11 cellular contexts compared by ENCODE assay signal in the genomic region with DNA sequence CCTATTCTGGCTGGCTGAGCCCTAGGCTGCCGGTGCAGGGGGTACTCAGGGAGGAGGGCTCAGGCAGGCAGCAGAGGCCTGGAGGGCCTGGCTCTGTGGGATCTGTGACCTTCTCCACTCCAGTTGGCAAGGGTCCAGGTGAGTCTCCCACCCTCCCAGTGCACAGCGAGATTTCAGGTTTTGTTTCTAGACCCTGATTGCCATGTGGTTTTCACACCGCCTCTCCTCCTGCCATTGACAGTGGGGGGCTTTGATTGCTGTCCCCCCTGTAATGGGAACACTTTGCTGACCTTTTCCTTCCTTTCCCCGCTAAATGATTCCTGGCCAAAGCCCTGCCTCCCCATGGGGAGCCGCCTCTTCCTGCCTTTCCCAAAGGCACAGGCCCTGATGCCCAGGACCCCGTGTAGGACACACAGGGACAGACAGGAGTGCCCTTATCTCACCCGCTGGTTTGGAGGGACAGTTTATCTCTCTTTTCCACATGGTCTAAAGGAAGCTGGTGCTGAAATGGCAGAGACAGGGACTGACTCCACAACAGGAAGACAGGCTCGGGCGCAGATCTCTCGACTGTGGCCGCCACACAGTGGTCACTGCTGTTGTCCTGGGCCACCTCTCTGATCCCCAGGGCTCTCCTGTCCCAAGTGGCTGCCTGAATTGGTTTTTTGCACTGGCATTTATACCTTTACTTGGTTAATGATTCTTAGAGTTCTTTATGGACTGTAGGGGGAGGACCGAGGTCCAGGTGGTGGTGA. TPM values are rescaled to one million over a fixed set of nuclear protein-coding genes. Genes with fewer than 3 reads are reported as not detected.
DNase-seq lines count a peak whose midpoint lies in the region; ATAC-seq and TF ChIP-seq lines count a peak whose summit lies in the region.
"Had no signal": no experiment of that assay in that cellular context is flagged by ENCODE, and none has a peak within 500 bp of the region (broad histone marks: within the 10 kb centered on the region; RNA-seq: fewer than 3 reads in every experiment).

No MANE protein-coding gene starts in this region.

- H3K27ac ChIP-seq in RWPE2 (ENCODE audit: poor library complexity, severe bottlenecking) (peak overlapping the region; percentile 99), esophagus muscularis mucosa (replicated peaks in 1 of 4) (peak overlapping the region; percentile 31 to 74 (median 57))
- H3K27ac ChIP-seq: C4-2B had no signal

- H3K9me3 ChIP-seq in RWPE2 (ENCODE audit: severe bottlenecking) (peaks cover 24% of the 10 kb centered on the region), esophagus muscularis mucosa (peaks cover 0 to 12% (median 4%) of the 10 kb centered on the region in 4 donors)

- H3K27me3 ChIP-seq in RWPE2 (ENCODE audit: insufficient read depth, poor library complexity, severe bottlenecking) (no peaks in the 10 kb centered on the region), esophagus muscularis mucosa (no peaks in the 10 kb centered on the region)

- intact Hi-C loops in CD14-positive monocyte (cut with micrococcal nuclease): no loop called here
- intact Hi-C loops in esophagus muscularis mucosa (cut with DNase I): no loop called here
- intact Hi-C loops in activated T-helper 1 cell treated with anti-CD3 and anti-CD28 coated beads, Interleukin-12 subunit alpha, Interleukin-12 subunit beta, Interleukin-2, Interleukin-4 antibody, amounts not matched to agents 30 ng/mL and 10 ng/mL and 1 ng/mL, durations not matched to agents 14 hours and 24 hours and 36 hours (cut with micrococcal nuclease): no loop called here

- H3K27me3 Mint-ChIP-seq in CD14-positive monocyte (ENCODE audit: low read depth in 3 of 3): peaks cover 0 to 2% (median 0%) of the 10 kb centered on the region in 3 donors
- H3K27me3 Mint-ChIP-seq in natural killer cell treated with Interleukin-12 subunit alpha and Interleukin-12 subunit beta and Interleukin-15 and Interleukin-18, amount 100 ng/mL, for 72 hours: no peaks in the 10 kb centered on the region
- H3K27me3 Mint-ChIP-seq in activated T-helper 1 cell treated with anti-CD3 and anti-CD28 coated beads, Interleukin-12 subunit alpha, Interleukin-12 subunit beta, Interleukin-2, Interleukin-4 antibody, amounts not matched to agents 30 ng/mL and 10 ng/mL and 1 ng/mL, durations not matched to agents 14 hours and 24 hours and 36 hours (ENCODE audit: insufficient read depth): no peaks in the 10 kb centered on the region
- H3K27me3 Mint-ChIP-seq: dendritic cell treated with granulocyte-macrophage colony-stimulating factor and Interleukin-4, amounts not matched to agents 40 ng/mL and 50 ng/mL, for 4 days had no signal

- H3K4me1 ChIP-seq in RWPE2 (ENCODE audit: insufficient read depth, poor library complexity, severe bottlenecking): peaks cover 71% of the 10 kb centered on the region
- H3K4me1 ChIP-seq in esophagus muscularis mucosa: peaks cover 82 to 89% (median 87%) of the 10 kb centered on the region in 4 donors

- peaks cover 2 to 9% (median 6%) of the 10 kb centered on the region in 7 donors for H3K9me3 Mint-ChIP-seq in CD14-positive monocyte
- peaks cover 3% of the 10 kb centered on the region for H3K9me3 Mint-ChIP-seq in natural killer cell treated with Interleukin-12 subunit alpha and Interleukin-12 subunit beta and Interleukin-15 and Interleukin-18, amount 100 ng/mL, for 72 hours
- H3K9me3 Mint-ChIP-seq in activated T-helper 1 cell treated with anti-CD3 and anti-CD28 coated beads, Interleukin-12 subunit alpha, Interleukin-12 subunit beta, Interleukin-2, Interleukin-4 antibody, amounts not matched to agents 30 ng/mL and 10 ng/mL and 1 ng/mL, durations not matched to agents 14 hours and 24 hours and 36 hours: peaks cover 15% of the 10 kb centered on the region

- DNase-seq in CD14-positive monocyte (ENCODE audit: low spot score) (no peak), RWPE2 (ENCODE audit: low spot score) (no peak), esophagus muscularis mucosa (ENCODE audit: extremely low spot score) (no peak), SK-N-DZ (ENCODE audit: low spot score) (no peak), NCI-H1105 (lab: John Stamatoyannopoulos, UW) (no peak)
- peak; percentile 53 for DNase-seq in natural killer cell treated with Interleukin-12 subunit alpha and Interleukin-12 subunit beta and Interleukin-15 and Interleukin-18, amount 100 ng/mL, for 72 hours (ENCODE audit: low spot score)
- no peak for DNase-seq in activated T-helper 1 cell treated with anti-CD3 and anti-CD28 coated beads, Interleukin-12 subunit alpha, Interleukin-12 subunit beta, Interleukin-2, Interleukin-4 antibody, amounts not matched to agents 30 ng/mL and 10 ng/mL and 1 ng/mL, durations not matched to agents 14 hours and 24 hours and 36 hours (ENCODE audit: low spot score)
- DNase-seq: SIG-M5 had no signal

- peak overlapping the region in 6 of 7 donors; percentile 75 to 95 (median 85) for H3K27ac Mint-ChIP-seq in CD14-positive monocyte
- H3K27ac Mint-ChIP-seq in natural killer cell treated with Interleukin-12 subunit alpha and Interleukin-12 subunit beta and Interleukin-15 and Interleukin-18, amount 100 ng/mL, for 72 hours: peak overlapping the region; percentile 34 to 54
- no peak overlapping the region for H3K27ac Mint-ChIP-seq in activated T-helper 1 cell treated with anti-CD3 and anti-CD28 coated beads, Interleukin-12 subunit alpha, Interleukin-12 subunit beta, Interleukin-2, Interleukin-4 antibody, amounts not matched to agents 30 ng/mL and 10 ng/mL and 1 ng/mL, durations not matched to agents 14 hours and 24 hours and 36 hours

- no peak overlapping the region for H3K4me3 Mint-ChIP-seq in CD14-positive monocyte
- no peak overlapping the region for H3K4me3 Mint-ChIP-seq in natural killer cell treated with Interleukin-12 subunit alpha and Interleukin-12 subunit beta and Interleukin-15 and Interleukin-18, amount 100 ng/mL, for 72 hours
- H3K4me3 Mint-ChIP-seq in activated T-helper 1 cell treated with anti-CD3 and anti-CD28 coated beads, Interleukin-12 subunit alpha, Interleukin-12 subunit beta, Interleukin-2, Interleukin-4 antibody, amounts not matched to agents 30 ng/mL and 10 ng/mL and 1 ng/mL, durations not matched to agents 14 hours and 24 hours and 36 hours: no peak overlapping the region
- H3K4me3 Mint-ChIP-seq: dendritic cell treated with granulocyte-macrophage colony-stimulating factor and Interleukin-4, amounts not matched to agents 40 ng/mL and 50 ng/mL, for 4 days had no signal

- H3K36me3 Mint-ChIP-seq in CD14-positive monocyte: peaks cover 5 to 6% of the 10 kb centered on the region in 2 donors
- peaks cover 12% of the 10 kb centered on the region for H3K36me3 Mint-ChIP-seq in natural killer cell treated with Interleukin-12 subunit alpha and Interleukin-12 subunit beta and Interleukin-15 and Interleukin-18, amount 100 ng/mL, for 72 hours
- H3K36me3 Mint-ChIP-seq in activated T-helper 1 cell treated with anti-CD3 and anti-CD28 coated beads, Interleukin-12 subunit alpha, Interleukin-12 subunit beta, Interleukin-2, Interleukin-4 antibody, amounts not matched to agents 30 ng/mL and 10 ng/mL and 1 ng/mL, durations not matched to agents 14 hours and 24 hours and 36 hours (ENCODE audit: low read depth): peaks cover 20% of the 10 kb centered on the region

- peaks cover 95% of the 10 kb centered on the region for H3K4me1 Mint-ChIP-seq in CD14-positive monocyte
- peaks cover 75 to 79% of the 10 kb centered on the region in 2 donors for H3K4me1 Mint-ChIP-seq in natural killer cell treated with Interleukin-12 subunit alpha and Interleukin-12 subunit beta and Interleukin-15 and Interleukin-18, amount 100 ng/mL, for 72 hours (ENCODE audit: low read depth in 2 of 2)
- H3K4me1 Mint-ChIP-seq in activated T-helper 1 cell treated with anti-CD3 and anti-CD28 coated beads, Interleukin-12 subunit alpha, Interleukin-12 subunit beta, Interleukin-2, Interleukin-4 antibody, amounts not matched to agents 30 ng/mL and 10 ng/mL and 1 ng/mL, durations not matched to agents 14 hours and 24 hours and 36 hours (ENCODE audit: low read depth): peaks cover 84% of the 10 kb centered on the region

- TF ChIP-seq EP300 in esophagus muscularis mucosa (IDR thresholded peaks at IDR 0.05): no peak

- WGBS in esophagus muscularis mucosa: 77% methylated on average over 12 of the region's 12 CpGs

- no peak overlapping the region for H3K4me3 ChIP-seq in RWPE2 (ENCODE audit: severe bottlenecking)
- H3K4me3 ChIP-seq in esophagus muscularis mucosa: no peak overlapping the region

- ATAC-seq in RWPE2 (ENCODE audit: low read depth) (no peak), HG03520 (IDR thresholded peaks at IDR 0.05; ENCODE audit: unreplicated experiment) (no peak)
- no peak for ATAC-seq in natural killer cell treated with Interleukin-12 subunit alpha and Interleukin-12 subunit beta and Interleukin-15 and Interleukin-18, amount 100 ng/mL, for 72 hours

- no peak for TF ChIP-seq POLR2A in esophagus muscularis mucosa (IDR thresholded peaks at IDR 0.05; ENCODE audit: low read depth)

- H3K36me3 ChIP-seq in RWPE2 (ENCODE audit: low read depth) (peaks cover 12% of the 10 kb centered on the region), esophagus muscularis mucosa (no peaks in the 10 kb centered on the region)

- no peak for TF ChIP-seq CTCF in CD14-positive monocyte (IDR thresholded peaks at IDR 0.05)
- TF ChIP-seq CTCF in RWPE2 (IDR thresholded peaks at IDR 0.05; ENCODE audit: poor library complexity, severe bottlenecking): no peak
- TF ChIP-seq CTCF in esophagus muscularis mucosa (IDR thresholded peaks at IDR 0.05): no peak

RNA-seq across cellular contexts. Expression of gene BCR, which starts 43.4 kb away (rescaled TPM):
- under 1 TPM; 0.97 TPM for polyA plus RNA-seq in CD14-positive monocyte
- 10 to 100 TPM; 35.7 to 58.5 (median 48.0) TPM for total RNA-seq in esophagus muscularis mucosa
- total RNA-seq in natural killer cell treated with Interleukin-12 subunit alpha and Interleukin-12 subunit beta and Interleukin-15 and Interleukin-18, amount 100 ng/mL, for 72 hours: 10 to 100 TPM; 55.4 to 65.8 TPM
- polyA plus RNA-seq in SK-N-DZ (2014; cell fraction: cytosol; rRNA removed): 28.3 and 44.3 TPM in 2 replicates
- polyA plus RNA-seq in SK-N-DZ (2014; cell fraction: nucleus; rRNA removed): 31.4 and 49.4 TPM in 2 replicates
- total RNA-seq in activated T-helper 1 cell treated with anti-CD3 and anti-CD28 coated beads, Interleukin-12 subunit alpha, Interleukin-12 subunit beta, Interleukin-2, Interleukin-4 antibody, amounts not matched to agents 30 ng/mL and 10 ng/mL and 1 ng/mL, durations not matched to agents 14 hours and 24 hours and 36 hours: 56.8 and 62.0 TPM in 2 replicates
